16 cellular contexts compared by ENCODE assay signal in genomic region chr9:36263662-36264061, GRCh38.
"Had no signal": no experiment of that assay in that cellular context is flagged by ENCODE, and none has a peak within 500 bp of the region (broad histone marks: within the 10 kb centered on the region; RNA-seq: fewer than 3 reads in every experiment).

No MANE protein-coding gene starts in this region.

- DNase-seq: activated B cell treated with CpG ODN at 0.5 μM for 24 hours; activated CD4-positive, alpha-beta T cell treated with anti-CD3 and anti-CD28 coated beads, Interleukin-2, amount 10 ng/mL, durations not matched to agents 7 days and 5 days; activated CD8-positive, alpha-beta memory T cell treated with anti-CD3 and anti-CD28 coated beads for 24 hours; activated naive CD4-positive, alpha-beta T cell treated with Interleukin-2 at 50 U/mL for 16 hours; activated naive CD8-positive, alpha-beta T cell treated with anti-CD3 and anti-CD28 coated beads, Interleukin-2, amount 50 U/mL, for 24 hours; foreskin melanocyte; heart left ventricle; mammary epithelial cell; naive thymus-derived CD4-positive, alpha-beta T cell; psoas muscle; stimulated activated CD4-positive, alpha-beta T cell treated with anti-CD3 and anti-CD28 coated beads, Interleukin-2, amount 100 ng/mL, for 24 hours; stimulated activated naive B cell treated with anti-CD40 and anti-IgM and Interleukin-4, amounts not matched to agents 10 μg/mL and 1 μg/mL and 100 μg/mL, for 72 hours; transverse colon had no signal

- H3K27ac ChIP-seq: ascending aorta, heart left ventricle, psoas muscle, transverse colon had no signal

- H3K4me1 ChIP-seq: ascending aorta had no signal

- H3K9me3 ChIP-seq: ascending aorta, heart left ventricle, psoas muscle, transverse colon had no signal

- H3K36me3 ChIP-seq: ascending aorta, heart left ventricle, transverse colon had no signal

- ATAC-seq: activated naive CD8-positive, alpha-beta T cell treated with anti-CD3 and anti-CD28 coated beads, Interleukin-2, amount 50 U/mL, for 24 hours; heart left ventricle; left lobe of liver; naive thymus-derived CD4-positive, alpha-beta T cell; psoas muscle; sciatic nerve; stimulated activated naive B cell treated with anti-CD40 and anti-IgM and Interleukin-4, amounts not matched to agents 10 μg/mL and 1 μg/mL and 100 μg/mL, for 72 hours had no signal

- H3K4me3 ChIP-seq: ascending aorta, heart left ventricle, psoas muscle, transverse colon had no signal

- H3K27me3 ChIP-seq: ascending aorta, heart left ventricle, transverse colon had no signal
